12 cellular contexts compared by ENCODE assay signal in the genomic region with DNA sequence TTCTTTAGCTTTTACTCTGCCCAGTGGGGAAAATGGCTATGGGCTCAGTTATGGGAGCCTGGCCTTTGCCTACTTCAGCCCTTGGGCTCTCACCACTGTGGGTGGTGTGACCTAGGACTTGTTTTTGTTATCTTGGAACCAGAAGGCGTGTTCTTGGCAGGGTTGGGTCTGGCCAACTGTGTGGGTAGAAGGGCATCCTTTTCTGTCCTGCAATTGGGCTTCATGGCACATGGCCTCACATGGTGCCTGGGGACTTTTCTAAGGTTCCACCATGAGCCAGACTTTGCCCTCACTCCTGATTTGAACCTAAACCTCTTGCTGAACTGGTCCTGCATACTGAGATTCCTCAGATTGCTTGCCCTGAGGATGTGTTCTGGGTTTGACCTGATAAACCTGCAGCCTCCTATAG. TPM values are rescaled to one million over a fixed set of nuclear protein-coding genes. Genes with fewer than 3 reads are reported as not detected.
DNase-seq lines count a peak whose midpoint lies in the region; ATAC-seq and TF ChIP-seq lines count a peak whose summit lies in the region.
"Had no signal": no experiment of that assay in that cellular context is flagged by ENCODE, and none has a peak within 500 bp of the region (broad histone marks: within the 10 kb centered on the region; RNA-seq: fewer than 3 reads in every experiment).

No MANE protein-coding gene starts in this region.

- H3F3A ChIP-seq in DOHH2 (ENCODE audit: control insufficient read depth, insufficient read depth): peaks cover 5% of the 10 kb centered on the region; the same call in 1 of the 2 replicates

- no peak for ATAC-seq in GM21528 (IDR thresholded peaks at IDR 0.05; ENCODE audit: low FRiP score, unreplicated experiment)
- no peak for ATAC-seq in HG03045 (IDR thresholded peaks at IDR 0.05; ENCODE audit: unreplicated experiment)

- no peaks in the 10 kb centered on the region for H3K9me3 ChIP-seq in DOHH2 (ENCODE audit: control insufficient read depth, insufficient read depth, low read length)
- H3K9me3 ChIP-seq: MG63 had no signal

- H4K20me1 ChIP-seq in DOHH2 (ENCODE audit: control insufficient read depth, insufficient read depth, low read depth, low read length): no peaks in the 10 kb centered on the region

- peaks cover 18% of the 10 kb centered on the region for H3K36me3 ChIP-seq in DOHH2 (ENCODE audit: control insufficient read depth, low read length)
- H3K36me3 ChIP-seq: MG63 had no signal

- no peaks in the 10 kb centered on the region for H3K9me2 ChIP-seq in DOHH2 (replicated peaks; ENCODE audit: control insufficient read depth, low read length)

- DNase-seq in RWPE1 (ENCODE audit: low spot score): no peak
- DNase-seq in glutamatergic neuron: no peak
- no peak for DNase-seq in osteocyte (ENCODE audit: extremely low spot score, unreplicated experiment)
- DNase-seq in NCI-H526 treated with DMSO at 0.1 percent for 48 hours (lab: John Stamatoyannopoulos, UW): no peak
- DNase-seq in NCI-H2081 treated with DMSO at 0.1 percent for 48 hours (lab: John Stamatoyannopoulos, UW): no peak
- DNase-seq: MG63; NCI-H226; stimulated activated CD4-positive, alpha-beta T cell treated with anti-CD3 and anti-CD28 coated beads, Interleukin-1b, Interleukin-23, amount 100 ng/mL, for 48 hours; stimulated activated naive CD4-positive, alpha-beta T cell had no signal

- H3K27ac Mint-ChIP-seq in glutamatergic neuron (ENCODE audit: unreplicated experiment) (no peak overlapping the region), osteocyte (ENCODE audit: unreplicated experiment) (peak overlapping the region; percentile 100)

- no peaks in the 10 kb centered on the region for H3K36me3 Mint-ChIP-seq in glutamatergic neuron (ENCODE audit: unreplicated experiment)
- H3K36me3 Mint-ChIP-seq in osteocyte (ENCODE audit: unreplicated experiment): peaks cover 2% of the 10 kb centered on the region

- H3K4me3 ChIP-seq in DOHH2 (ENCODE audit: low read length): no peak overlapping the region

- H3K27ac ChIP-seq in DOHH2 (ENCODE audit: low read depth, low read length): no peak overlapping the region
- H3K27ac ChIP-seq in RWPE1: peak overlapping the region; percentile 4; the same call in 1 of the 2 replicates

- H3K27me3 ChIP-seq in DOHH2 (ENCODE audit: control insufficient read depth, low read length): no peaks in the 10 kb centered on the region
- H3K27me3 ChIP-seq: MG63 had no signal

- TF ChIP-seq CTCF in DOHH2 (IDR thresholded peaks at IDR 0.05; ENCODE audit: low read depth, low read length, poor library complexity, severe bottlenecking) (no peak), RWPE1 (conservative IDR thresholded peaks at IDR 0.05; ENCODE audit: low read depth) (no peak), glutamatergic neuron (IDR thresholded peaks at IDR 0.05; ENCODE audit: partially characterized antibody, unreplicated experiment) (no peak), osteocyte (IDR thresholded peaks at IDR 0.05) (no peak)

- H3K4me1 Mint-ChIP-seq in glutamatergic neuron (ENCODE audit: low read depth, unreplicated experiment) (peaks cover 11% of the 10 kb centered on the region), osteocyte (ENCODE audit: unreplicated experiment) (peaks cover 14% of the 10 kb centered on the region)

- CTCF ChIA-PET in RWPE1 (lab: Yijun Ruan, JAX): interaction anchor here (1.1 kb wide), 1 partner anchor 9 kb away, joined by 3 read pairs; no protein-coding TSS in a partner anchor

- POLR2A ChIA-PET in RWPE1 (lab: Yijun Ruan, JAX; ENCODE audit: low non-redundant PET): interaction anchor here (0.7 kb wide), 1 partner anchor 51 kb away, joined by 4 read pairs; no protein-coding TSS in a partner anchor

- H3K9me3 Mint-ChIP-seq in glutamatergic neuron (ENCODE audit: unreplicated experiment) (peaks cover 6% of the 10 kb centered on the region), osteocyte (ENCODE audit: unreplicated experiment) (no peaks in the 10 kb centered on the region)

- peaks cover 4% of the 10 kb centered on the region for H3K27me3 Mint-ChIP-seq in glutamatergic neuron (ENCODE audit: unreplicated experiment)
- no peaks in the 10 kb centered on the region for H3K27me3 Mint-ChIP-seq in osteocyte (ENCODE audit: unreplicated experiment)

- peak overlapping the region; percentile 59 for H3K4me3 Mint-ChIP-seq in glutamatergic neuron (ENCODE audit: unreplicated experiment)
- no peak overlapping the region for H3K4me3 Mint-ChIP-seq in osteocyte (ENCODE audit: unreplicated experiment)

- H3K4me2 ChIP-seq in DOHH2 (ENCODE audit: low read length): peak overlapping the region; percentile 85; the same call in 1 of the 2 replicates

- H3K79me2 ChIP-seq in DOHH2 (ENCODE audit: control insufficient read depth, low read length): peaks cover 28% of the 10 kb centered on the region

- H3K4me1 ChIP-seq in DOHH2 (ENCODE audit: control insufficient read depth, low read length): peaks cover 16% of the 10 kb centered on the region

RNA-seq across cellular contexts. Expression of gene GLYCTK, which starts 1.7 kb away (rescaled TPM):
- total RNA-seq in glutamatergic neuron (ENCODE audit: unreplicated experiment) (7.5 TPM), osteocyte (11.0 and 11.9 TPM in 2 replicates)

RNA-seq across cellular contexts. Expression of gene WDR82, which starts 10.9 kb away (rescaled TPM):
- total RNA-seq in glutamatergic neuron (ENCODE audit: unreplicated experiment) (118 TPM), osteocyte (76.7 and 82.1 TPM in 2 replicates)

RNA-seq across cellular contexts. Expression of gene DNAH1, which starts 26.8 kb away (rescaled TPM):
- total RNA-seq in glutamatergic neuron (ENCODE audit: unreplicated experiment) (8.9 TPM), osteocyte (9.4 and 9.7 TPM in 2 replicates)

RNA-seq across cellular contexts. Expression of gene PPM1M, which starts 43.8 kb away (rescaled TPM):
- total RNA-seq in glutamatergic neuron (ENCODE audit: unreplicated experiment): 7.8 TPM
- total RNA-seq in osteocyte: 16.4 and 16.9 TPM in 2 replicates

RNA-seq across cellular contexts. Expression of gene TWF2, which starts 50.4 kb away (rescaled TPM):
- total RNA-seq in glutamatergic neuron (ENCODE audit: unreplicated experiment): 45.5 TPM
- total RNA-seq in osteocyte: 55.8 and 58.6 TPM in 2 replicates
